ENCODE assay signal across 1 cellular context in the genomic region with DNA sequence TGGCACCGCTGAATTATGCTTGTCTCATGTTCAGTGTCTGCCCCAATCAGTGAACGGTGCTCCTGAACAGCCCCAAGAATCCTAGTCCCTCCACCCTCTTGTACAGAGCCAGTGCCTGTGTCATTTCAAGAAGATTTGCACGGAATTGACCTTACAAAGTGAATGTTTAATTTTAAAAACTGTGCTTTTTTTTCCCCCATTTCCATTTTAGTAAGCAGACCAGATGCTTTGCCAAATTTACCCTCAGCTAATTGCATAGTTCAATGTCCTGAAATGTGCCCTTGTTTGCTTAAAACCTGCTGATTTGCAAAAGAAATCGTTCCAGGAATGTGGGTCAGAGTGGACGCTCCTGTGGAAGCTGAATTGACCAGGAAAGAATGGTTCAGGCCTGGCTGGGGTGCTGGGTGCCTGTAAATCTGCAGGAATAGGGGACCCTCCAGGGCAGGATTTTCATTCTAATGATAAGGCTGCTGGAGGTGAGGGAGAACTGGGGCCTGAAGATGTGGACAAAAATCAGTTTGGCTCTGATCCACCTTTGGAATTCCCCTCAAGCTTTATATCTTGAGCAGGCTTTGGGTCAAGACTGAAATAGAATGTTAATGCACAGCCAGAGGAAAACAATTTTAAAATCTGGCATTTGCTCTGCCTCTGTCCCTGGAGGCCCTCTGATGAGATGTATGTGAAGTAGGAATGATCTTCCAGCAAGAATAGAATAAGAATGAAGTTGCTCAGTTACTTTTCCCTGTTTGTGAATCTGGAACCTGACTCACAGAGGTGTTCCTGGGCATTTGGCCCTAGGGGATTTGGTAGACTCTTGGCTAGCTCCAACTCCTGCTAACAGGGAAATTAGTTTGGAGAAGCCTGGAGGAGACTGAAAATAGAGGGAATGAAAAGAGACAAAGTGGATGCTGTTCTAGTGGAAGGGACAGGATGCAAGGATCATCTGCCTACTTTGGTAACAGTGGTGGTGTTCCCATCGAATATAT.
TF ChIP-seq lines count a peak whose summit lies in the region.

No MANE protein-coding gene starts in this region.

TF ChIP-seq in HepG2, 621 proteins besides CTCF, POLR2A, EP300 and RAD21 (continues in another document):
- TF ChIP-seq MAFK (conservative IDR thresholded peaks at IDR 0.05 in 1 of 2, IDR thresholded peaks at IDR 0.05 in 1 of 2; ENCODE audit: low read length in 2 of 2) (peak; percentile 64 to 77), NR2F6 (IDR thresholded peaks at IDR 0.05) (no peak), NR2F6 (CRISPR knock-in tag; IDR thresholded peaks at IDR 0.05) (0 out of 2 replicates have a peak, but pooled peaks have one; percentile 17), ZNF550 (CRISPR knock-in tag; IDR thresholded peaks at IDR 0.05; ENCODE audit: borderline replicate concordance) (no peak), NFIC (IDR thresholded peaks at IDR 0.05; ENCODE audit: low read length) (peak; percentile 57; the same call in 1 of the 2 replicates), HMG20A (CRISPR knock-in tag; IDR thresholded peaks at IDR 0.05; ENCODE audit: borderline replicate concordance) (no peak), TOE1 (CRISPR knock-in tag; IDR thresholded peaks at IDR 0.05) (no peak), SOX13 (IDR thresholded peaks at IDR 0.05) (no peak), SOX13 (CRISPR knock-in tag; conservative IDR thresholded peaks at IDR 0.05 in 1 of 2, IDR thresholded peaks at IDR 0.05 in 1 of 2) (peak in 1 of 2 experiments; percentile 28; a peak in 1 of 4 replicates), ZNF773 (CRISPR knock-in tag; IDR thresholded peaks at IDR 0.05; ENCODE audit: borderline replicate concordance) (no peak), SMARCE1 (IDR thresholded peaks at IDR 0.05; ENCODE audit: borderline replicate concordance) (no peak), ZFP36L2 (CRISPR knock-in tag; IDR thresholded peaks at IDR 0.05) (no peak), ZNF501 (CRISPR knock-in tag; IDR thresholded peaks at IDR 0.05) (peak; percentile 60; the same call in 1 of the 2 replicates), ZMYM4 (CRISPR knock-in tag; IDR thresholded peaks at IDR 0.05) (peak; percentile 59; the same call in 1 of the 2 replicates), ISL2 (CRISPR knock-in tag; IDR thresholded peaks at IDR 0.05) (0 out of 2 replicates have a peak, but pooled peaks have one; percentile 49), ZKSCAN5 (CRISPR knock-in tag; IDR thresholded peaks at IDR 0.05) (no peak), TARDBP (CRISPR knock-in tag; IDR thresholded peaks at IDR 0.05) (peak; percentile 61; the same call in 1 of the 2 replicates), IKZF1 (IDR thresholded peaks at IDR 0.05) (no peak), ZNF567 (CRISPR knock-in tag; IDR thresholded peaks at IDR 0.05; ENCODE audit: borderline replicate concordance) (no peak), ZGPAT (CRISPR knock-in tag; IDR thresholded peaks at IDR 0.05) (no peak), GFI1 (CRISPR knock-in tag; IDR thresholded peaks at IDR 0.05; ENCODE audit: borderline replicate concordance) (peak; percentile 59; the same call in 1 of the 2 replicates), ZSCAN9 (CRISPR knock-in tag; IDR thresholded peaks at IDR 0.05; ENCODE audit: borderline replicate concordance) (0 out of 2 replicates have a peak, but pooled peaks have one; percentile 11), BCL6 (CRISPR knock-in tag; IDR thresholded peaks at IDR 0.05) (peak; percentile 81), ASH2L (IDR thresholded peaks at IDR 0.05; ENCODE audit: insufficient read length, low read depth, low read length) (peak; percentile 67), YEATS4 (CRISPR knock-in tag; IDR thresholded peaks at IDR 0.05; ENCODE audit: borderline replicate concordance) (0 out of 2 replicates have a peak, but pooled peaks have one; percentile 47), KAT8 (CRISPR knock-in tag; IDR thresholded peaks at IDR 0.05) (peak; percentile 57; the same call in 1 of the 2 replicates), FOXJ3 (CRISPR knock-in tag; IDR thresholded peaks at IDR 0.05; ENCODE audit: borderline replicate concordance) (0 out of 2 replicates have a peak, but pooled peaks have one; percentile 37), SIX4 (CRISPR knock-in tag; IDR thresholded peaks at IDR 0.05) (no peak), RARA (CRISPR knock-in tag; IDR thresholded peaks at IDR 0.05) (peak; percentile 47; the same call in 1 of the 2 replicates), PPARG (CRISPR knock-in tag; conservative IDR thresholded peaks at IDR 0.05) (peak; percentile 99), NFYB (CRISPR knock-in tag; IDR thresholded peaks at IDR 0.05) (no peak), FOXA3 (CRISPR knock-in tag; IDR thresholded peaks at IDR 0.05) (peak; percentile 53), ZNF331 (CRISPR knock-in tag; IDR thresholded peaks at IDR 0.05) (peak; percentile 51; the same call in 1 of the 2 replicates), ZNF44 (CRISPR knock-in tag; IDR thresholded peaks at IDR 0.05) (no peak), ZNF263 (CRISPR knock-in tag; IDR thresholded peaks at IDR 0.05) (peak; percentile 30; the same call in 1 of the 2 replicates), GTF3A (CRISPR knock-in tag; conservative IDR thresholded peaks at IDR 0.05) (no peak), ZNF674 (CRISPR knock-in tag; IDR thresholded peaks at IDR 0.05; ENCODE audit: low read depth) (no peak), SKI (IDR thresholded peaks at IDR 0.05; ENCODE audit: partially characterized antibody) (no peak), YY1 (IDR thresholded peaks at IDR 0.05; ENCODE audit: insufficient read depth, insufficient replicate concordance, low read depth, low read length) (no peak), ATF3 (CRISPR knock-in tag; IDR thresholded peaks at IDR 0.05) (no peak), ZNF33A (CRISPR knock-in tag; IDR thresholded peaks at IDR 0.05; ENCODE audit: borderline replicate concordance) (no peak), HNF1B (CRISPR knock-in tag; IDR thresholded peaks at IDR 0.05) (peak; percentile 82; the same call in 1 of the 2 replicates), ZFY (CRISPR knock-in tag; IDR thresholded peaks at IDR 0.05) (peak; percentile 32), SETDB1 (CRISPR knock-in tag; IDR thresholded peaks at IDR 0.05; ENCODE audit: borderline replicate concordance) (0 out of 2 replicates have a peak, but pooled peaks have one; percentile 60), NONO (IDR thresholded peaks at IDR 0.05) (no peak), NONO (CRISPR knock-in tag; conservative IDR thresholded peaks at IDR 0.05) (no peak), RXRB (CRISPR knock-in tag; IDR thresholded peaks at IDR 0.05; ENCODE audit: borderline replicate concordance) (peak; percentile 91), MBD4 (IDR thresholded peaks at IDR 0.05; ENCODE audit: borderline replicate concordance, low read length) (no peak), ZSCAN20 (CRISPR knock-in tag; IDR thresholded peaks at IDR 0.05; ENCODE audit: borderline replicate concordance) (0 out of 2 replicates have a peak, but pooled peaks have one; percentile 48), NFE2L2 (IDR thresholded peaks at IDR 0.05; ENCODE audit: low read length) (no peak; the same call in 1 of the 2 replicates), ATF1 (CRISPR knock-in tag; IDR thresholded peaks at IDR 0.05) (no peak), ZNF660 (CRISPR knock-in tag; IDR thresholded peaks at IDR 0.05; ENCODE audit: borderline replicate concordance, low read depth) (no peak), FOXA1 (IDR thresholded peaks at IDR 0.05) (0 out of 2 replicates have a peak, but pooled peaks have one; percentile 16), FOXA1 (CRISPR knock-in tag; IDR thresholded peaks at IDR 0.05) (peak; percentile 72), ZNF264 (CRISPR knock-in tag; IDR thresholded peaks at IDR 0.05) (peak; percentile 54; the same call in 1 of the 2 replicates), ZNF547 (CRISPR knock-in tag; IDR thresholded peaks at IDR 0.05) (0 out of 2 replicates have a peak, but pooled peaks have one; percentile 62)
- TF ChIP-seq, protein P1, sequence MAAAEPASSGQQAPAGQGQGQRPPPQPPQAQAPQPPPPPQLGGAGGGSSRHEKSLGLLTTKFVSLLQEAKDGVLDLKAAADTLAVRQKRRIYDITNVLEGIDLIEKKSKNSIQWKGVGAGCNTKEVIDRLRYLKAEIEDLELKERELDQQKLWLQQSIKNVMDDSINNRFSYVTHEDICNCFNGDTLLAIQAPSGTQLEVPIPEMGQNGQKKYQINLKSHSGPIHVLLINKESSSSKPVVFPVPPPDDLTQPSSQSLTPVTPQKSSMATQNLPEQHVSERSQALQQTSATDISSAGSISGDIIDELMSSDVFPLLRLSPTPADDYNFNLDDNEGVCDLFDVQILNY (CRISPR knock-in tag; conservative IDR thresholded peaks at IDR 0.05): no peak
- TF ChIP-seq, protein P2, sequence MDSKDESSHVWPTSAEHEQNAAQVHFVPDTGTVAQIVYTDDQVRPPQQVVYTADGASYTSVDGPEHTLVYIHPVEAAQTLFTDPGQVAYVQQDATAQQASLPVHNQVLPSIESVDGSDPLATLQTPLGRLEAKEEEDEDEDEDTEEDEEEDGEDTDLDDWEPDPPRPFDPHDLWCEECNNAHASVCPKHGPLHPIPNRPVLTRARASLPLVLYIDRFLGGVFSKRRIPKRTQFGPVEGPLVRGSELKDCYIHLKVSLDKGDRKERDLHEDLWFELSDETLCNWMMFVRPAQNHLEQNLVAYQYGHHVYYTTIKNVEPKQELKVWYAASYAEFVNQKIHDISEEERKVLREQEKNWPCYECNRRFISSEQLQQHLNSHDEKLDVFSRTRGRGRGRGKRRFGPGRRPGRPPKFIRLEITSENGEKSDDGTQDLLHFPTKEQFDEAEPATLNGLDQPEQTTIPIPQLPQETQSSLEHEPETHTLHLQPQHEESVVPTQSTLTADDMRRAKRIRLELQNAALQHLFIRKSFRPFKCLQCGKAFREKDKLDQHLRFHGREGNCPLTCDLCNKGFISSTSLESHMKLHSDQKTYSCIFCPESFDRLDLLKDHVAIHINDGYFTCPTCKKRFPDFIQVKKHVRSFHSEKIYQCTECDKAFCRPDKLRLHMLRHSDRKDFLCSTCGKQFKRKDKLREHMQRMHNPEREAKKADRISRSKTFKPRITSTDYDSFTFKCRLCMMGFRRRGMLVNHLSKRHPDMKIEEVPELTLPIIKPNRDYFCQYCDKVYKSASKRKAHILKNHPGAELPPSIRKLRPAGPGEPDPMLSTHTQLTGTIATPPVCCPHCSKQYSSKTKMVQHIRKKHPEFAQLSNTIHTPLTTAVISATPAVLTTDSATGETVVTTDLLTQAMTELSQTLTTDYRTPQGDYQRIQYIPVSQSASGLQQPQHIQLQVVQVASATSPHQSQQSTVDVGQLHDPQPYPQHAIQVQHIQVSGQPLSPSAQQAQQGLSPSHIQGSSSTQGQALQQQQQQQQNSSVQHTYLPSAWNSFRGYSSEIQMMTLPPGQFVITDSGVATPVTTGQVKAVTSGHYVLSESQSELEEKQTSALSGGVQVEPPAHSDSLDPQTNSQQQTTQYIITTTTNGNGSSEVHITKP (CRISPR knock-in tag; IDR thresholded peaks at IDR 0.05; ENCODE audit: low read depth): peak; percentile 77; the same call in 1 of the 2 replicates
- TF ChIP-seq, protein P3, sequence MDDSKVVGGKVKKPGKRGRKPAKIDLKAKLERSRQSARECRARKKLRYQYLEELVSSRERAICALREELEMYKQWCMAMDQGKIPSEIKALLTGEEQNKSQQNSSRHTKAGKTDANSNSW (CRISPR knock-in tag; IDR thresholded peaks at IDR 0.05; ENCODE audit: borderline replicate concordance): no peak
- TF ChIP-seq, protein P4, sequence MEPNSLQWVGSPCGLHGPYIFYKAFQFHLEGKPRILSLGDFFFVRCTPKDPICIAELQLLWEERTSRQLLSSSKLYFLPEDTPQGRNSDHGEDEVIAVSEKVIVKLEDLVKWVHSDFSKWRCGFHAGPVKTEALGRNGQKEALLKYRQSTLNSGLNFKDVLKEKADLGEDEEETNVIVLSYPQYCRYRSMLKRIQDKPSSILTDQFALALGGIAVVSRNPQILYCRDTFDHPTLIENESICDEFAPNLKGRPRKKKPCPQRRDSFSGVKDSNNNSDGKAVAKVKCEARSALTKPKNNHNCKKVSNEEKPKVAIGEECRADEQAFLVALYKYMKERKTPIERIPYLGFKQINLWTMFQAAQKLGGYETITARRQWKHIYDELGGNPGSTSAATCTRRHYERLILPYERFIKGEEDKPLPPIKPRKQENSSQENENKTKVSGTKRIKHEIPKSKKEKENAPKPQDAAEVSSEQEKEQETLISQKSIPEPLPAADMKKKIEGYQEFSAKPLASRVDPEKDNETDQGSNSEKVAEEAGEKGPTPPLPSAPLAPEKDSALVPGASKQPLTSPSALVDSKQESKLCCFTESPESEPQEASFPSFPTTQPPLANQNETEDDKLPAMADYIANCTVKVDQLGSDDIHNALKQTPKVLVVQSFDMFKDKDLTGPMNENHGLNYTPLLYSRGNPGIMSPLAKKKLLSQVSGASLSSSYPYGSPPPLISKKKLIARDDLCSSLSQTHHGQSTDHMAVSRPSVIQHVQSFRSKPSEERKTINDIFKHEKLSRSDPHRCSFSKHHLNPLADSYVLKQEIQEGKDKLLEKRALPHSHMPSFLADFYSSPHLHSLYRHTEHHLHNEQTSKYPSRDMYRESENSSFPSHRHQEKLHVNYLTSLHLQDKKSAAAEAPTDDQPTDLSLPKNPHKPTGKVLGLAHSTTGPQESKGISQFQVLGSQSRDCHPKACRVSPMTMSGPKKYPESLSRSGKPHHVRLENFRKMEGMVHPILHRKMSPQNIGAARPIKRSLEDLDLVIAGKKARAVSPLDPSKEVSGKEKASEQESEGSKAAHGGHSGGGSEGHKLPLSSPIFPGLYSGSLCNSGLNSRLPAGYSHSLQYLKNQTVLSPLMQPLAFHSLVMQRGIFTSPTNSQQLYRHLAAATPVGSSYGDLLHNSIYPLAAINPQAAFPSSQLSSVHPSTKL (CRISPR knock-in tag; IDR thresholded peaks at IDR 0.05): peak; percentile 66
